In genomic region chr2:58291726-58292430, GRCh38 we compare ENCODE assay signal across 22 cellular contexts. TPM values are rescaled to one million over a fixed set of nuclear protein-coding genes. Genes with fewer than 3 reads are reported as not detected.
DNase-seq lines count a peak whose midpoint lies in the region; TF ChIP-seq lines count a peak whose summit lies in the region.
"Had no signal": no experiment of that assay in that cellular context is flagged by ENCODE, and none has a peak within 500 bp of the region (broad histone marks: within the 10 kb centered on the region; RNA-seq: fewer than 3 reads in every experiment).

No MANE protein-coding gene starts in this region.

- H3K27ac ChIP-seq in thyroid gland: no peak overlapping the region
- no peak overlapping the region for H3K27ac ChIP-seq in mesenchymal stem cell (ENCODE audit: low read length, poor library complexity, severe bottlenecking)
- H3K27ac ChIP-seq: esophagus squamous epithelium, upper lobe of right lung, VCaP had no signal

- no peak for TF ChIP-seq CTCF in thyroid gland (IDR thresholded peaks at IDR 0.05)

- H3K23ac ChIP-seq in mesenchymal stem cell (ENCODE audit: low read length in 2 of 2): no peak overlapping the region

- TF ChIP-seq POLR2A in thyroid gland (IDR thresholded peaks at IDR 0.05): no peak

- no peak overlapping the region for H2BK5ac ChIP-seq in mesenchymal stem cell (ENCODE audit: low read depth, low read length, poor library complexity, severe bottlenecking)

- H3K36me3 ChIP-seq in thyroid gland: no peaks in the 10 kb centered on the region
- H3K36me3 ChIP-seq in mesenchymal stem cell (ENCODE audit: control insufficient read depth in 1 of 2, insufficient read depth in 2 of 2, low read depth in 1 of 2, low read length in 2 of 2): no peaks in the 10 kb centered on the region
- H3K36me3 ChIP-seq: esophagus squamous epithelium, upper lobe of right lung had no signal

- H3K4me3 ChIP-seq in thyroid gland (replicated peaks in 1 of 3): no peak overlapping the region
- no peak overlapping the region for H3K4me3 ChIP-seq in mesenchymal stem cell (ENCODE audit: insufficient read depth in 1 of 2, low read depth in 1 of 2, low read length in 2 of 2)
- H3K4me3 ChIP-seq: esophagus squamous epithelium, smooth muscle cell, upper lobe of right lung had no signal

- no peaks in the 10 kb centered on the region for H3K27me3 ChIP-seq in thyroid gland
- no peaks in the 10 kb centered on the region for H3K27me3 ChIP-seq in mesenchymal stem cell (ENCODE audit: control insufficient read depth in 1 of 2, insufficient read depth in 1 of 2, low read length in 2 of 2)
- H3K27me3 ChIP-seq: esophagus squamous epithelium had no signal

- H3K14ac ChIP-seq in mesenchymal stem cell (ENCODE audit: low read length in 2 of 2): no peak overlapping the region

- H2AK5ac ChIP-seq in mesenchymal stem cell (ENCODE audit: low read length, severe bottlenecking): no peak overlapping the region

- no peak overlapping the region for H2BK120ac ChIP-seq in mesenchymal stem cell (ENCODE audit: low read depth, low read length)

- peak in 2 of 3 experiments; percentile 41 to 79 for DNase-seq in NCI-H1417 (lab: John Stamatoyannopoulos, UW)
- no peak for DNase-seq in NCI-H1417 treated with DMSO at 0.1 percent for 48 hours (lab: John Stamatoyannopoulos, UW)
- peak; percentile 55 for DNase-seq in LHCN-M2 (ENCODE audit: low read depth)
- peak; percentile 47 for DNase-seq in NCI-H774 (lab: John Stamatoyannopoulos, UW)
- DNase-seq in medulla oblongata (ENCODE audit: extremely low spot score): peak; percentile 14
- DNase-seq in NCI-H526 (lab: John Stamatoyannopoulos, UW): no peak
- no peak for DNase-seq in thyroid gland
- no peak for DNase-seq in mesenchymal stem cell
- DNase-seq: 8988T; activated CD4-positive, alpha-beta T cell treated with anti-CD3 and anti-CD28 coated beads, Interleukin-2, amount 50 U/mL, for 1 hour; activated naive CD4-positive, alpha-beta T cell treated with anti-CD3 and anti-CD28 coated beads, Interleukin-2, amount 10 ng/mL, durations not matched to agents 7 days and 5 days; CD4-positive, alpha-beta memory T cell; cortex of kidney; DMS79 treated with DMSO at 0.1 percent for 48 hours; esophagus squamous epithelium; GOT3; naive thymus-derived CD8-positive, alpha-beta T cell; NCI-H187 treated with DMSO at 0.1 percent for 48 hours; substantia nigra; upper lobe of right lung had no signal

- no peak overlapping the region for H3K18ac ChIP-seq in mesenchymal stem cell (ENCODE audit: low read depth in 1 of 2, low read length in 2 of 2)

- H3K4ac ChIP-seq in mesenchymal stem cell (ENCODE audit: low read depth in 1 of 2, low read length in 2 of 2): no peak overlapping the region

- H2BK15ac ChIP-seq in mesenchymal stem cell (ENCODE audit: low read depth, poor library complexity, severe bottlenecking): no peak overlapping the region

- no peak overlapping the region for H4K91ac ChIP-seq in mesenchymal stem cell (ENCODE audit: low read length)

- WGBS in thyroid gland, 2 donors: 69% methylated on average over 4 of the region's 4 CpGs
- WGBS in mesenchymal stem cell: 75% methylated on average over 3 of the region's 4 CpGs

- H3K4me2 ChIP-seq in mesenchymal stem cell (ENCODE audit: low read length, poor library complexity, severe bottlenecking): no peak overlapping the region
- H3K4me2 ChIP-seq: smooth muscle cell had no signal

- H3K9ac ChIP-seq in mesenchymal stem cell (ENCODE audit: low read length): no peak overlapping the region

- H3K4me1 ChIP-seq in thyroid gland (no peaks in the 10 kb centered on the region), mesenchymal stem cell (ENCODE audit: control insufficient read depth, insufficient read depth, low read depth, low read length) (no peaks in the 10 kb centered on the region)
- H3K4me1 ChIP-seq: esophagus squamous epithelium, upper lobe of right lung had no signal

- H3K79me1 ChIP-seq in mesenchymal stem cell (replicated peaks; ENCODE audit: low read length, poor library complexity, severe bottlenecking): no peaks in the 10 kb centered on the region

- intact Hi-C loops in thyroid gland (cut with DNase I): no loop called here

- no peak overlapping the region for H4K8ac ChIP-seq in mesenchymal stem cell (ENCODE audit: low read length)

- H2BK12ac ChIP-seq in mesenchymal stem cell (ENCODE audit: low read length in 2 of 2): no peak overlapping the region

- H3K9me3 ChIP-seq in thyroid gland: no peaks in the 10 kb centered on the region
- no peaks in the 10 kb centered on the region for H3K9me3 ChIP-seq in mesenchymal stem cell (ENCODE audit: control insufficient read depth, low read length)
- H3K9me3 ChIP-seq: esophagus squamous epithelium, upper lobe of right lung had no signal

- H2AFZ ChIP-seq in mesenchymal stem cell (ENCODE audit: low read depth, low read length): no peak overlapping the region

RNA-seq across cellular contexts. Expression of gene FANCL, which starts 50.8 kb away (rescaled TPM):
- 21.6 and 22.3 TPM in 2 replicates for total RNA-seq in LHCN-M2 (2014; rRNA removed)
- polyA plus RNA-seq in LHCN-M2 (2012): 5.3 TPM
- total RNA-seq in thyroid gland: 10 to 100 TPM; 25.0 to 47.7 (median 31.4) TPM
- polyA plus RNA-seq in mesenchymal stem cell (2013, experiment 1 of 2): 5.4 TPM
- polyA plus RNA-seq in mesenchymal stem cell (2013, experiment 2 of 2): 6.2 TPM

Comparison
In these comparisons a context has a peak if more than half of its experiments do, and no peak if none do; other contexts are left out.
1. DNase-seq: peak in NCI-H1417 (2 of 3), LHCN-M2 (single experiment), NCI-H774 (single experiment) and medulla oblongata (single experiment); none in NCI-H1417 treated with DMSO at 0.1 percent for 48 hours (single experiment), NCI-H526 (0 of 2), thyroid gland (0 of 2) and mesenchymal stem cell (single experiment).